19 cellular contexts compared by ENCODE assay signal in the genomic region with DNA sequence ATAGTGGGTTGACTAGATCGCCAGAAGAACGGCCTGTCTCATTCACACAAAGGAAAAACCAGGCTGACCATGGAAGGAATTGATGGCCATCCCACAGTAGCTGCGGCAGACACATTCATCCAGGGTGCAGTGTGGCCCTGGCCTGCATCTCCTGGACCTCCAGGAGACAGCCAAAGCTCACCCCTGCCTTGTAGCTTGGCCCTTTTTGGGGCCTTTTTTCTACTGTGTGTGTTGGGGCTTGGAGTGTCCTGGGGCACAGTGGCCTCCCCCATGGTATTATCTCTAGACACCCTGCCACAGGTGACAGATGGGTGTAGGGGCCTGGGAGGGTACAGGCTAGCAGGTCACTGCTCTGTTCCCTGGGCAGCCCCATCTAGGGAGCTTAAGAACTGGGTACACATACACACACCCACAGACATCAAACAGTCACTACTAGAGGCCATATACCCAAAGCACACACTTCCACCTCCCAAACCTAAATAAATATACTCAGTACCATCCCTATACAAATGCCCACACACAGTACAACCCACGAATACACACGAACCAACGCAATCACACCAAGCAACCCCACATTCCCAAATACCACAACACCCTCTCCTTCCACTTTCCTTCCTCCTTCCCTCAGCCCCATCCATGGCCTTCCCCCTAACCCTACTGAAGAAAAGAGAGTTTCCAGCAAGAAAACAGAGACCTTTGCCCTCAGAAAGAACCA. TPM values are rescaled to one million over a fixed set of nuclear protein-coding genes. Genes with fewer than 3 reads are reported as not detected.
DNase-seq lines count a peak whose midpoint lies in the region; ATAC-seq and TF ChIP-seq lines count a peak whose summit lies in the region.
"Had no signal": no experiment of that assay in that cellular context is flagged by ENCODE, and none has a peak within 500 bp of the region (broad histone marks: within the 10 kb centered on the region; RNA-seq: fewer than 3 reads in every experiment).

No MANE protein-coding gene starts in this region.

- no peak overlapping the region for H3K9ac ChIP-seq in adipocyte (ENCODE audit: low read length)

- no peak for TF ChIP-seq POLR2A in spleen (IDR thresholded peaks at IDR 0.05)

- peaks cover 18% of the 10 kb centered on the region for H3K4me1 Mint-ChIP-seq in nephron
- peaks cover 11 to 34% of the 10 kb centered on the region in 2 donors for H3K4me1 Mint-ChIP-seq in natural killer cell

- intact Hi-C loops in spleen (cut with DNase I; ENCODE audit: low total_unique reads): no loop called here
- intact Hi-C loops in natural killer cell (cut with micrococcal nuclease): no loop called here

- peak overlapping the region; percentile 94 for H3K4me3 ChIP-seq in adipocyte (ENCODE audit: low read length)
- H3K4me3 ChIP-seq in spleen: no peak overlapping the region
- H3K4me3 ChIP-seq in right atrium auricular region: no peak overlapping the region
- H3K4me3 ChIP-seq: A549 had no signal

- H3K27me3 Mint-ChIP-seq in nephron (ENCODE audit: low read depth): peaks cover 100% of the 10 kb centered on the region
- peaks cover 61 to 84% of the 10 kb centered on the region in 2 donors for H3K27me3 Mint-ChIP-seq in natural killer cell (ENCODE audit: low read depth in 2 of 2)

- H3K27ac Mint-ChIP-seq in nephron (no peak overlapping the region), natural killer cell (no peak overlapping the region)
- H3K27ac Mint-ChIP-seq: CD4-positive, alpha-beta T cell; HFFc6 had no signal

- H3K27me3 ChIP-seq in adipocyte (replicated peaks; ENCODE audit: control insufficient read depth, insufficient read depth, low read length): no peaks in the 10 kb centered on the region
- H3K27me3 ChIP-seq in spleen (replicated peaks in 1 of 7): peaks cover 22 to 100% (median 100%) of the 10 kb centered on the region in 7 donors
- peaks cover 60 to 83% of the 10 kb centered on the region in 2 donors for H3K27me3 ChIP-seq in right atrium auricular region

- H3K9me3 ChIP-seq in adipocyte (ENCODE audit: control insufficient read depth, low read length) (no peaks in the 10 kb centered on the region), spleen (no peaks in the 10 kb centered on the region), right atrium auricular region (no peaks in the 10 kb centered on the region)
- H3K9me3 ChIP-seq: A549, Caco-2 had no signal

- H3K9me3 Mint-ChIP-seq in nephron (peaks cover 3% of the 10 kb centered on the region), natural killer cell (no peaks in the 10 kb centered on the region)
- H3K9me3 Mint-ChIP-seq: CD4-positive, alpha-beta T cell; HFFc6 had no signal

- H3K4me1 ChIP-seq in adipocyte (ENCODE audit: control insufficient read depth, insufficient read depth, low read length): peaks cover 46% of the 10 kb centered on the region
- H3K4me1 ChIP-seq in spleen: peaks cover 19 to 52% (median 43%) of the 10 kb centered on the region in 6 donors
- peaks cover 0 to 40% of the 10 kb centered on the region in 2 donors for H3K4me1 ChIP-seq in right atrium auricular region
- H3K4me1 ChIP-seq: Caco-2 had no signal

- TF ChIP-seq CTCF in GM20000 (IDR thresholded peaks at IDR 0.05; ENCODE audit: extremely low read depth, missing control alignments) (no peak), nephron (IDR thresholded peaks at IDR 0.05; ENCODE audit: unreplicated experiment in 3 of 3) (no peak), spleen (IDR thresholded peaks at IDR 0.05 in 8 of 11, conservative IDR thresholded peaks at IDR 0.05 in 3 of 11) (no peak), right atrium auricular region (IDR thresholded peaks at IDR 0.05) (no peak), natural killer cell (IDR thresholded peaks at IDR 0.05) (no peak)

- H3K27ac ChIP-seq in spleen (no peak overlapping the region), right atrium auricular region (no peak overlapping the region)
- H3K27ac ChIP-seq: 22Rv1, A549, C4-2B had no signal

- DNase-seq in GM20000 (ENCODE audit: low spot score) (peak; percentile 13), adipocyte (ENCODE audit: low read depth) (no peak), spleen (peak; percentile 19), SHP77 (lab: John Stamatoyannopoulos, UW) (no peak), right atrium auricular region (ENCODE audit: low spot score) (no peak), natural killer cell (no peak)
- DNase-seq: AML-193; Caco-2; CD4-positive, alpha-beta T cell; GDM1; HCEC 1CT; HFFc6 had no signal

- WGBS in spleen, 5 donors: 21 to 29% (median 26%) methylated on average over 6 of the region's 6 CpGs

- peaks cover 36% of the 10 kb centered on the region for H3K36me3 ChIP-seq in adipocyte (ENCODE audit: control insufficient read depth, insufficient read depth, low read length, severe bottlenecking)
- no peaks in the 10 kb centered on the region for H3K36me3 ChIP-seq in spleen
- no peaks in the 10 kb centered on the region for H3K36me3 ChIP-seq in right atrium auricular region

- no peak for ATAC-seq in natural killer cell
- no peak for ATAC-seq in HG02642 (IDR thresholded peaks at IDR 0.05; ENCODE audit: poor library complexity, unreplicated experiment)
- ATAC-seq: A549, HepG2 had no signal

- H3K4me3 Mint-ChIP-seq in nephron (peak overlapping the region in 2 of 3 experiments; percentile 17 to 20), natural killer cell (no peak overlapping the region)
- H3K4me3 Mint-ChIP-seq: CD4-positive, alpha-beta T cell; HFFc6 had no signal

- no peaks in the 10 kb centered on the region for H3K36me3 Mint-ChIP-seq in nephron (ENCODE audit: low read depth)
- no peaks in the 10 kb centered on the region for H3K36me3 Mint-ChIP-seq in natural killer cell

RNA-seq across cellular contexts. Expression of gene EN1, which starts 8.6 kb away (rescaled TPM):
- total RNA-seq in spleen (not detected), right atrium auricular region (not detected), natural killer cell (not detected)
- polyA plus RNA-seq in spleen: not detected
- total RNA-seq: CD4-positive, alpha-beta T cell; HepG2; HFFc6 had no signal
- polyA plus RNA-seq: BJ, HepG2 had no signal

Comparison
In these comparisons a context has a peak if more than half of its experiments do, and no peak if none do; other contexts are left out.
1. DNase-seq: peak in GM20000 (single experiment) and spleen (single experiment); none in adipocyte (single experiment), SHP77 (0 of 2), right atrium auricular region (single experiment) and natural killer cell (single experiment).